ENCODE assay signal across 17 cellular contexts in genomic region chr15:101183226-101183925, GRCh38.
A peak's percentile ranks its signal among the peaks of the same experiment; 100 is the strongest.
DNase-seq lines count a peak whose midpoint lies in the region; ATAC-seq and TF ChIP-seq lines count a peak whose summit lies in the region.
"Had no signal": no experiment of that assay in that cellular context is flagged by ENCODE, and none has a peak within 500 bp of the region (broad histone marks: within the 10 kb centered on the region; RNA-seq: fewer than 3 reads in every experiment).

No MANE protein-coding gene starts in this region.

- peak overlapping the region; percentile 74 to 91 (median 79) for H3K27ac Mint-ChIP-seq in nephron
- H3K27ac Mint-ChIP-seq in CD4-positive, alpha-beta memory T cell = peak overlapping the region in 2 of 7 donors; percentile 20 to 42

- H3K36me3 Mint-ChIP-seq in nephron (ENCODE audit: low read depth) = peaks cover 62% of the 10 kb centered on the region
- H3K36me3 Mint-ChIP-seq in CD4-positive, alpha-beta memory T cell = peaks cover 9 to 19% of the 10 kb centered on the region in 2 donors

- POLR2A ChIA-PET in AG04450 (lab: Yijun Ruan, JAX) = interaction anchor here (0.7 to 1.2 kb wide), 2 partner anchors 18 to 68 kb away, joined by 3 to 6 read pairs; partner anchors contain the start of gene CHSY1
- POLR2A ChIA-PET in CD4-positive, alpha-beta memory T cell (lab: Charles Lee; ENCODE audit: partially characterized antibody) = no interaction called here

- H3K4me1 Mint-ChIP-seq in nephron = peaks cover 67% of the 10 kb centered on the region
- peaks cover 16 to 29% (median 23%) of the 10 kb centered on the region in 4 donors for H3K4me1 Mint-ChIP-seq in CD4-positive, alpha-beta memory T cell

- H3K9me3 ChIP-seq in AG04450 (ENCODE audit: control insufficient read depth, insufficient read depth, low read length) = peaks cover 3% of the 10 kb centered on the region; the same call in 1 of the 2 replicates
- no peaks in the 10 kb centered on the region for H3K9me3 ChIP-seq in CD4-positive, alpha-beta memory T cell (ENCODE audit: control insufficient read depth in 1 of 2, low read length in 2 of 2)
- no peaks in the 10 kb centered on the region for H3K9me3 ChIP-seq in aorta (ENCODE audit: control insufficient read depth, low read length)
- H3K9me3 ChIP-seq: pancreas had no signal

- no peaks in the 10 kb centered on the region for H3K9me3 Mint-ChIP-seq in nephron
- no peaks in the 10 kb centered on the region for H3K9me3 Mint-ChIP-seq in CD4-positive, alpha-beta memory T cell

- no peak for DNase-seq in AG04450 (ENCODE audit: low read depth, low spot score)
- peak; percentile 93 for DNase-seq in LHCN-M2 (ENCODE audit: low read depth)
- peak; percentile 52 for DNase-seq in foreskin melanocyte
- DNase-seq in CD4-positive, alpha-beta memory T cell = no peak
- no peak for DNase-seq in aorta
- no peak for DNase-seq in NCI-H146 (lab: John Stamatoyannopoulos, UW)
- DNase-seq: activated CD4-positive, CD25-positive, alpha-beta regulatory T cell treated with anti-CD3 and anti-CD28 coated beads, Interleukin-2, amount 50 U/mL, for 72 hours; AML-193; DND-41; NCI-H1092; NCI-H226; pancreas; stimulated activated CD4-positive, alpha-beta T cell treated with anti-CD3 and anti-CD28 coated beads, Interleukin-1b, Interleukin-23, amount 100 ng/mL, for 48 hours; SW 1271 had no signal

- H3K36me3 ChIP-seq in CD4-positive, alpha-beta memory T cell (ENCODE audit: insufficient read depth, low read length) = no peaks in the 10 kb centered on the region
- H3K36me3 ChIP-seq in aorta (ENCODE audit: control insufficient read depth in 1 of 2, insufficient read depth in 2 of 2, low read length in 1 of 2) = no peaks in the 10 kb centered on the region
- H3K36me3 ChIP-seq: pancreas had no signal

- CTCF ChIA-PET in AG04450 (lab: Charles Lee) = interaction anchor here (0.8 kb wide), 1 partner anchor 96 kb away, joined by 3 read pairs; no protein-coding TSS in a partner anchor
- CTCF ChIA-PET in CD4-positive, alpha-beta memory T cell (lab: Charles Lee; ENCODE audit: partially characterized antibody) = interaction anchor here (1.8 kb wide), 1 partner anchor 75 kb away, joined by 5 read pairs; no protein-coding TSS in a partner anchor

- no peaks in the 10 kb centered on the region for H3K27me3 Mint-ChIP-seq in nephron (ENCODE audit: low read depth)
- H3K27me3 Mint-ChIP-seq in CD4-positive, alpha-beta memory T cell = no peaks in the 10 kb centered on the region
- H3K27me3 Mint-ChIP-seq: brain had no signal

- H3K27ac ChIP-seq in AG04450 (ENCODE audit: low read depth, low read length) (peak overlapping the region; percentile 72), aorta (ENCODE audit: low read depth in 1 of 2, low read length in 2 of 2) (no peak overlapping the region)
- H3K27ac ChIP-seq in CD4-positive, alpha-beta memory T cell (ENCODE audit: low read depth, low read length) = no peak overlapping the region
- H3K27ac ChIP-seq: pancreas had no signal

- H3K27me3 ChIP-seq in AG04450 (ENCODE audit: control insufficient read depth, insufficient read depth, low read length) (no peaks in the 10 kb centered on the region), aorta (ENCODE audit: control insufficient read depth in 1 of 2, insufficient read depth in 2 of 2, low read length in 1 of 2) (no peaks in the 10 kb centered on the region)
- no peaks in the 10 kb centered on the region for H3K27me3 ChIP-seq in CD4-positive, alpha-beta memory T cell (ENCODE audit: insufficient read depth, low read length)
- H3K27me3 ChIP-seq: pancreas had no signal

- H3K4me3 Mint-ChIP-seq in nephron = peak overlapping the region in 2 of 3 experiments; percentile 21 to 48
- no peak overlapping the region for H3K4me3 Mint-ChIP-seq in CD4-positive, alpha-beta memory T cell

- H3K4me3 ChIP-seq in AG04450 (ENCODE audit: low read depth, low read length) (no peak overlapping the region), aorta (ENCODE audit: low read length in 2 of 2) (no peak overlapping the region)
- H3K4me3 ChIP-seq in CD4-positive, alpha-beta memory T cell (ENCODE audit: low read length in 2 of 2) = no peak overlapping the region
- H3K4me3 ChIP-seq: pancreas had no signal

- intact Hi-C loops in CD4-positive, alpha-beta memory T cell (cut with micrococcal nuclease) = no loop called here
- intact Hi-C loops in aorta (cut with DNase I) = no loop called here

- TF ChIP-seq CTCF in AG04450 (IDR thresholded peaks at IDR 0.05; ENCODE audit: low read depth, low read length) (no peak), nephron (IDR thresholded peaks at IDR 0.05; ENCODE audit: unreplicated experiment in 3 of 3) (no peak)

- ATAC-seq in GM21423 (IDR thresholded peaks at IDR 0.05; ENCODE audit: unreplicated experiment) = no peak
- no peak for ATAC-seq in aorta (ENCODE audit: low FRiP score)
- ATAC-seq: pancreas had no signal

- WGBS in aorta, 2 donors = 63 to 68% methylated on average over 9 of the region's 9 CpGs

- peaks cover 9% of the 10 kb centered on the region for H3K4me1 ChIP-seq in CD4-positive, alpha-beta memory T cell (ENCODE audit: insufficient read depth, low read length)
- no peaks in the 10 kb centered on the region for H3K4me1 ChIP-seq in aorta (ENCODE audit: control insufficient read depth in 1 of 2, insufficient read depth in 2 of 2, low read length in 2 of 2)

Comparison
In these comparisons a context has a peak if more than half of its experiments do, and no peak if none do; other contexts are left out.
1. DNase-seq: peak in LHCN-M2 (single experiment) and foreskin melanocyte (single experiment); none in AG04450 (single experiment), CD4-positive, alpha-beta memory T cell (0 of 5), aorta (0 of 2) and NCI-H146 (single experiment).
2. H3K4me3 Mint-ChIP-seq: peak in nephron (2 of 3); none in CD4-positive, alpha-beta memory T cell (0 of 8).